In the genomic region with DNA sequence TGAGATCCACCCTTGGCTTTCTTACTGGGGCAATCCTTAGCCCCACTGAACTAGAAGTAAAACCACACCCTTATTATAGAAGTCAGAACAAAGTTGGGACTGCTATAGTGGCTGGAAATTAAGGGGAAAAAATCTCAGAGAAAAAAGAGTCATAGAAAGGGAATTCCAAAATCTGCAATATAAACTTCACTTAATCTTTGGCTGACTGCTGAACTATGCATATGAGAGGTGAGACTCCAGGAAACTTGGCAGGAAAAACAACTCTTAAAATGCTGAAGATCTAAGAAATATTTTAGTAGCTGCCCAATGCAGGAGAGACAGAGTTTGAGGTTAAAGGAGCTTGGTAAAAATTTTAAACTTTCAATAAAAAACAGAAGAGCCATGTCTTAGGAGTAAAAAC, we compare ENCODE assay signal across 23 cellular contexts.
DNase-seq lines count a peak whose midpoint lies in the region; ATAC-seq and TF ChIP-seq lines count a peak whose summit lies in the region.
"Had no signal": no experiment of that assay in that cellular context is flagged by ENCODE, and none has a peak within 500 bp of the region (broad histone marks: within the 10 kb centered on the region; RNA-seq: fewer than 3 reads in every experiment).

No MANE protein-coding gene starts in this region.

- TF ChIP-seq POLR2A in spleen (IDR thresholded peaks at IDR 0.05): no peak

- H3K4me1 ChIP-seq in spleen: no peaks in the 10 kb centered on the region
- H3K4me1 ChIP-seq: BLaER1, Caco-2, SJSA1 had no signal

- in situ Hi-C loops in astrocyte of the spinal cord (cut with HindIII; ENCODE audit: low sequenced_read_pairs): no loop called here

- intact Hi-C loops in spleen (cut with DNase I; ENCODE audit: low total_unique reads): no loop called here

- DNase-seq in GM04503 (ENCODE audit: low read depth) (peak; percentile 31), astrocyte of the spinal cord (ENCODE audit: low read depth, low spot score) (peak; percentile 58), fibroblast of the aortic adventitia (ENCODE audit: low read depth) (peak; percentile 80), NCI-H82 (lab: John Stamatoyannopoulos, UW) (no peak), spleen (no peak)
- DNase-seq in activated T-cell treated with anti-CD3 and anti-CD28 coated beads, Interleukin-2, amount 50 U/mL, for 1 hour: no peak
- DNase-seq: Caco-2; CD4-positive, alpha-beta memory T cell; DMS 273 treated with DMSO at 0.1 percent for 48 hours; DMS79 treated with DMSO at 0.1 percent for 48 hours; GM23248; H9; KG1; NCI-H1092 treated with DMSO at 0.1 percent for 48 hours; NCI-H1436 treated with DMSO at 0.1 percent for 48 hours; NCI-H2029 treated with DMSO at 0.1 percent for 48 hours; NCI-H2171; NCI-H526; OCI-M1 had no signal

- no peaks in the 10 kb centered on the region for H3K36me3 ChIP-seq in spleen
- H3K36me3 ChIP-seq: BLaER1, SJSA1 had no signal

- H3K27me3 ChIP-seq in spleen (replicated peaks in 1 of 7): no peaks in the 10 kb centered on the region
- H3K27me3 ChIP-seq: BLaER1, SJSA1 had no signal

- no peak for TF ChIP-seq CTCF in astrocyte of the spinal cord (IDR thresholded peaks at IDR 0.05; ENCODE audit: low read depth, low read length)
- TF ChIP-seq CTCF in fibroblast of the aortic adventitia (IDR thresholded peaks at IDR 0.05; ENCODE audit: insufficient read depth, low read length): no peak
- no peak for TF ChIP-seq CTCF in spleen (IDR thresholded peaks at IDR 0.05 in 8 of 11, conservative IDR thresholded peaks at IDR 0.05 in 3 of 11)

- H3K9me3 ChIP-seq in spleen: peaks cover 0 to 36% (median 26%) of the 10 kb centered on the region in 8 donors
- H3K9me3 ChIP-seq: SJSA1 had no signal

- H3K4me3 ChIP-seq in astrocyte of the spinal cord (ENCODE audit: low read depth, low read length) (no peak overlapping the region), fibroblast of the aortic adventitia (ENCODE audit: low read depth, low read length) (no peak overlapping the region), spleen (no peak overlapping the region)
- H3K4me3 ChIP-seq: A549, BLaER1, GM23248, SJSA1 had no signal

- H3K27ac ChIP-seq in spleen: no peak overlapping the region
- H3K27ac ChIP-seq: A549, BLaER1, GM23248, SJSA1 had no signal

- ATAC-seq in HG03045 (IDR thresholded peaks at IDR 0.05; ENCODE audit: unreplicated experiment): no peak
- ATAC-seq: A549 had no signal

Comparison
In these comparisons a context has a peak if more than half of its experiments do, and no peak if none do; other contexts are left out.
1. DNase-seq: peak in GM04503 (single experiment), astrocyte of the spinal cord (single experiment) and fibroblast of the aortic adventitia (single experiment); none in activated T-cell treated with anti-CD3 and anti-CD28 coated beads, Interleukin-2, amount 50 U/mL, for 1 hour (single experiment), NCI-H82 (single experiment) and spleen (single experiment).